24 cellular contexts compared by ENCODE assay signal in the genomic region with DNA sequence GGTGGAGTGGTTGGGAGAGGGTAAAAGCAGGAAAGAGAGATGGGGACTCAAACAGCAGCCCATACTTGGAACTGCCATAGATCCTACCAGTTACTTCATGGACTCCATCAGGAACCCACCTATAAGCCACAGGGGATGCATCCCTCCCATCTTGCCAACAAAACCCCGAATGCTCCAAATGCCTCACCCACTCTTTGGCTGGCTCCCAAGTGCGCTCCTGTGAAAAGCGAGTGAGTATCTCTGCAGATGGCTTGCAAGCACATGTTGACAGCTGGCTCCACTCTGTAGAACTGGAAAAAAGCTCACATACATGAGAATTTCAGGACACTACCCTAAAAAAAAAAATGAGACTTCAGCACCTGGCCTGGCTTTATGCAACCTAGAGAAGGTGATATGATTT.
"Had no signal": no experiment of that assay in that cellular context is flagged by ENCODE, and none has a peak within 500 bp of the region (broad histone marks: within the 10 kb centered on the region; RNA-seq: fewer than 3 reads in every experiment).

No MANE protein-coding gene starts in this region.

- FAIRE-seq: RCC 7860 had no signal

- H3K36me3 ChIP-seq: SJCRH30 had no signal

- DNase-seq: Karpas-422, MM.1S, MV-4-11, NCI-H1092, NCI-H1105, NCI-H1417 treated with DMSO at 0.1 percent for 48 hours, NCI-H1436 treated with DMSO at 0.1 percent for 48 hours, NCI-H187 treated with DMSO at 0.1 percent for 48 hours, NCI-H2029, NCI-H2081, NCI-H2227 treated with DMSO at 0.1 percent for 48 hours, NCI-H345, NCI-H446, NCI-H510A treated with DMSO at 0.1 percent for 48 hours, NCI-H524 treated with DMSO at 0.1 percent for 48 hours, NCI-H526 treated with DMSO at 0.1 percent for 48 hours, NCI-H774, PC-9, SHP77, SIG-M5, SJCRH30, T-cell had no signal

- H3K4me1 Mint-ChIP-seq: T-cell had no signal

- H3K4me3 Mint-ChIP-seq: T-cell had no signal

- H3K36me3 Mint-ChIP-seq: T-cell had no signal

- H3K4me3 ChIP-seq: PC-9, SJCRH30, SK-N-MC had no signal

- H3K27me3 ChIP-seq: SJCRH30 had no signal

- H3K27ac Mint-ChIP-seq: T-cell had no signal
